Comparison of ENCODE assay signal across 9 cellular contexts in genomic region chr2:184599054-184599874, GRCh38. TPM values are rescaled to one million over a fixed set of nuclear protein-coding genes. Genes with fewer than 3 reads are reported as not detected.
A peak's percentile ranks its signal among the peaks of the same experiment; 100 is the strongest.
DNase-seq lines count a peak whose midpoint lies in the region; ATAC-seq, FAIRE-seq and TF ChIP-seq lines count a peak whose summit lies in the region.
"Had no signal": no experiment of that assay in that cellular context is flagged by ENCODE, and none has a peak within 500 bp of the region (broad histone marks: within the 10 kb centered on the region; RNA-seq: fewer than 3 reads in every experiment).

No MANE protein-coding gene starts in this region.

- intact Hi-C loops in activated CD8-positive, alpha-beta T cell treated with anti-CD3 and anti-CD28 coated beads for 36 hours (cut with micrococcal nuclease): no loop called here
- intact Hi-C loops in spleen (cut with DNase I; ENCODE audit: low total_unique reads): no loop called here

- H3K9me3 Mint-ChIP-seq in activated CD8-positive, alpha-beta T cell treated with anti-CD3 and anti-CD28 coated beads for 36 hours: no peaks in the 10 kb centered on the region

- TF ChIP-seq CTCF in activated CD8-positive, alpha-beta T cell treated with anti-CD3 and anti-CD28 coated beads for 36 hours (IDR thresholded peaks at IDR 0.05): no peak
- no peak for TF ChIP-seq CTCF in spleen (IDR thresholded peaks at IDR 0.05 in 8 of 11, conservative IDR thresholded peaks at IDR 0.05 in 3 of 11)

- H3K36me3 ChIP-seq in iPS-15b (ENCODE audit: control insufficient read depth, insufficient read depth, low read length) (no peaks in the 10 kb centered on the region), spleen (peaks cover 0 to 4% (median 0%) of the 10 kb centered on the region in 6 donors)

- TF ChIP-seq POLR2A in GM12891 (IDR thresholded peaks at IDR 0.05; ENCODE audit: low read depth, low read length): no peak
- no peak for TF ChIP-seq POLR2A in spleen (IDR thresholded peaks at IDR 0.05)

- H3K4me3 ChIP-seq in iPS-15b (ENCODE audit: low read depth, low read length) (peak overlapping the region; percentile 55), spleen (peak overlapping the region; percentile 46 to 70 (median 52))

- H3K9ac ChIP-seq in iPS-15b (ENCODE audit: low read depth, low read length): no peak overlapping the region

- peaks cover 8% of the 10 kb centered on the region for H3K4me1 Mint-ChIP-seq in activated CD8-positive, alpha-beta T cell treated with anti-CD3 and anti-CD28 coated beads for 36 hours (ENCODE audit: low read depth)

- no peak overlapping the region for H3K27ac Mint-ChIP-seq in activated CD8-positive, alpha-beta T cell treated with anti-CD3 and anti-CD28 coated beads for 36 hours

- H3K27me3 ChIP-seq in iPS-15b (ENCODE audit: control insufficient read depth, insufficient read depth, low read length): peaks cover 43% of the 10 kb centered on the region
- peaks cover 0 to 43% (median 11%) of the 10 kb centered on the region in 7 donors for H3K27me3 ChIP-seq in spleen (replicated peaks in 1 of 7)

- no peaks in the 10 kb centered on the region for H3K36me3 Mint-ChIP-seq in activated CD8-positive, alpha-beta T cell treated with anti-CD3 and anti-CD28 coated beads for 36 hours (ENCODE audit: low read depth)

- H3K9me3 ChIP-seq in iPS-15b (ENCODE audit: control insufficient read depth, insufficient read depth, low read length) (no peaks in the 10 kb centered on the region), spleen (no peaks in the 10 kb centered on the region)

- no peak for FAIRE-seq in GM12891 (lab: Jason Lieb, UNC)

- DNase-seq in GM12891 (ENCODE audit: insufficient read length, low spot score): no peak
- peak; percentile 20 for DNase-seq in HuH-7 (ENCODE audit: low spot score)
- DNase-seq in activated CD8-positive, alpha-beta T cell treated with anti-CD3 and anti-CD28 coated beads for 36 hours: no peak
- DNase-seq in spleen: no peak
- no peak for DNase-seq in NCI-H187 (lab: John Stamatoyannopoulos, UW)
- no peak for DNase-seq in SW 1271 (lab: John Stamatoyannopoulos, UW)

- POLR2A ChIA-PET in activated CD8-positive, alpha-beta T cell treated with anti-CD3 and anti-CD28 coated beads for 36 hours (lab: Charles Lee): no interaction called here

- H3K27ac ChIP-seq in spleen: peak overlapping the region in 7 of 8 donors; percentile 73 to 92 (median 86)

- peaks cover 35% of the 10 kb centered on the region for H3K27me3 Mint-ChIP-seq in activated CD8-positive, alpha-beta T cell treated with anti-CD3 and anti-CD28 coated beads for 36 hours

- CTCF ChIA-PET in activated CD8-positive, alpha-beta T cell treated with anti-CD3 and anti-CD28 coated beads for 36 hours (lab: Charles Lee): no interaction called here

- peak overlapping the region; percentile 44 for H3K4me3 Mint-ChIP-seq in activated CD8-positive, alpha-beta T cell treated with anti-CD3 and anti-CD28 coated beads for 36 hours

- WGBS in spleen, 5 donors: 21 to 30% (median 28%) methylated on average over 7 of the region's 7 CpGs

- peaks cover 6% of the 10 kb centered on the region for H3K4me1 ChIP-seq in iPS-15b (ENCODE audit: control insufficient read depth, insufficient read depth, low read length)
- H3K4me1 ChIP-seq in spleen: peaks cover 0 to 41% (median 13%) of the 10 kb centered on the region in 6 donors

- ATAC-seq in activated CD8-positive, alpha-beta T cell treated with anti-CD3 and anti-CD28 coated beads for 36 hours: no peak
- ATAC-seq in HG03432 (IDR thresholded peaks at IDR 0.05; ENCODE audit: unreplicated experiment): no peak

TF ChIP-seq in GM12891, 5 proteins besides CTCF, POLR2A, EP300 and RAD21:
- TF ChIP-seq SPI1 (IDR thresholded peaks at IDR 0.05; ENCODE audit: low read depth, low read length): peak; percentile 75
- no peak for TF ChIP-seq POLR2AphosphoS5 (IDR thresholded peaks at IDR 0.05; ENCODE audit: low read depth, low read length)
- no peak for TF ChIP-seq PAX5 (IDR thresholded peaks at IDR 0.05; ENCODE audit: insufficient read depth, low read length, severe bottlenecking)
- TF ChIP-seq POU2F2 (IDR thresholded peaks at IDR 0.05; ENCODE audit: low read depth, low read length): no peak

RNA-seq across cellular contexts. Expression of gene ZNF804A, which starts 0.9 kb away (rescaled TPM):
- polyA plus RNA-seq in GM12891 (2012; ENCODE audit: low read depth, missing spikeins): 2.1 TPM
- total RNA-seq in activated CD8-positive, alpha-beta T cell treated with anti-CD3 and anti-CD28 coated beads for 36 hours: not detected
- total RNA-seq in spleen: 1 to 10 TPM in 1 of 7 donors, under 1 TPM in 6; 0.37 to 1.8 (median 0.51) TPM
- polyA plus RNA-seq in spleen: under 1 TPM; 0.21 to 0.29 (median 0.24) TPM
- total RNA-seq: T-helper 1 cell treated with Interleukin-12 subunit alpha and Interleukin-12 subunit beta and Interleukin-4 antibody, amounts not matched to agents 30 ng/mL and 1 ng/mL, for 36 hours had no signal
